ENCODE assay signal across 35 cellular contexts in genomic region chr12:8695116-8695515, GRCh38. TPM values are rescaled to one million over a fixed set of nuclear protein-coding genes. Genes with fewer than 3 reads are reported as not detected.
"Had no signal": no experiment of that assay in that cellular context is flagged by ENCODE, and none has a peak within 500 bp of the region (broad histone marks: within the 10 kb centered on the region; RNA-seq: fewer than 3 reads in every experiment).

No MANE protein-coding gene starts in this region.

- H3K9me3 Mint-ChIP-seq: activated B cell treated with CpG ODN at 0.5 μM for 24 hours; activated CD4-positive, alpha-beta memory T cell treated with anti-CD3 and anti-CD28 coated beads, Interleukin-2, amount 10 ng/mL, durations not matched to agents 7 days and 5 days; activated CD4-positive, alpha-beta T cell treated with anti-CD3 and anti-CD28 coated beads, Interleukin-2, amount 10 ng/mL, durations not matched to agents 24 days and 14 days; activated naive CD4-positive, alpha-beta T cell treated with anti-CD3 and anti-CD28 coated beads for 36 hours; activated naive CD4-positive, alpha-beta T cell treated with anti-CD3 and anti-CD28 coated beads, Interleukin-2, amount 50 U/mL, for 24 hours; activated naive CD8-positive, alpha-beta T cell treated with anti-CD3 and anti-CD28 coated beads for 36 hours; activated naive CD8-positive, alpha-beta T cell treated with anti-CD3 and anti-CD28 coated beads, Interleukin-2, amount 50 U/mL, for 24 hours; activated T-helper 1 cell treated with anti-CD3 and anti-CD28 coated beads, Interleukin-12 subunit alpha, Interleukin-12 subunit beta, Interleukin-2, Interleukin-4 antibody, amounts not matched to agents 30 ng/mL and 10 ng/mL and 1 ng/mL, durations not matched to agents 14 hours and 24 hours and 36 hours; activated T-helper 2 cell treated with anti-CD3 and anti-CD28 coated beads, Interferon-gamma antibody, Interleukin-2, Interleukin-4, amounts not matched to agents 10 μg/mL and 5 μg/mL and 100 μg/mL, durations not matched to agents 14 hours and 24 hours and 36 hours; T-helper 2 cell treated with Interferon-gamma antibody and Interleukin-4, amounts not matched to agents 5 μg/mL and 100 μg/mL, for 36 hours had no signal

- ATAC-seq: activated CD4-positive, CD25-positive, alpha-beta regulatory T cell treated with anti-CD3 and anti-CD28 coated beads, Interleukin-2, amount 50 U/mL, for 24 hours; activated naive CD8-positive, alpha-beta T cell treated with anti-CD3 and anti-CD28 coated beads, Interleukin-2, amount 50 U/mL, for 24 hours; body of pancreas; gastroesophageal sphincter; heart right ventricle; T-helper 17 cell had no signal

- H3K27me3 Mint-ChIP-seq: activated naive CD4-positive, alpha-beta T cell treated with anti-CD3 and anti-CD28 coated beads, Interleukin-2, amount 50 U/mL, for 24 hours; activated naive CD8-positive, alpha-beta T cell treated with anti-CD3 and anti-CD28 coated beads for 36 hours; T-helper 17 cell had no signal

- H3K27ac ChIP-seq: adrenal gland, body of pancreas, breast epithelium, cardiac muscle cell, colonic mucosa, epithelial cell of prostate, esophagus squamous epithelium, gastroesophageal sphincter, WERI-Rb-1 had no signal

- H3K4me1 ChIP-seq: colonic mucosa had no signal

- H3K9me3 ChIP-seq: adrenal gland, body of pancreas, breast epithelium, colonic mucosa, esophagus squamous epithelium, gastroesophageal sphincter, heart right ventricle had no signal

- H3K4me3 ChIP-seq: adrenal gland, body of pancreas, breast epithelium, cardiac muscle cell, colonic mucosa, esophagus squamous epithelium, gastroesophageal sphincter, heart right ventricle had no signal

- H3K27me3 ChIP-seq: adrenal gland, body of pancreas, breast epithelium, cardiac muscle cell, colonic mucosa, esophagus squamous epithelium, gastroesophageal sphincter had no signal

- H3K36me3 ChIP-seq: adrenal gland, breast epithelium, cardiac muscle cell, colonic mucosa, esophagus squamous epithelium, gastroesophageal sphincter had no signal

- H3K27ac Mint-ChIP-seq: activated B cell treated with CpG ODN at 0.5 μM for 24 hours; activated CD4-positive, alpha-beta memory T cell treated with anti-CD3 and anti-CD28 coated beads, Interleukin-2, amount 10 ng/mL, durations not matched to agents 7 days and 5 days; activated CD4-positive, alpha-beta T cell treated with anti-CD3 and anti-CD28 coated beads, Interleukin-2, amount 10 ng/mL, durations not matched to agents 24 days and 14 days; activated naive CD4-positive, alpha-beta T cell treated with anti-CD3 and anti-CD28 coated beads for 36 hours; activated naive CD4-positive, alpha-beta T cell treated with anti-CD3 and anti-CD28 coated beads, Interleukin-2, amount 50 U/mL, for 24 hours; activated naive CD8-positive, alpha-beta T cell treated with anti-CD3 and anti-CD28 coated beads for 36 hours; activated naive CD8-positive, alpha-beta T cell treated with anti-CD3 and anti-CD28 coated beads, Interleukin-2, amount 50 U/mL, for 24 hours; activated T-helper 1 cell treated with anti-CD3 and anti-CD28 coated beads, Interleukin-12 subunit alpha, Interleukin-12 subunit beta, Interleukin-2, Interleukin-4 antibody, amounts not matched to agents 30 ng/mL and 10 ng/mL and 1 ng/mL, durations not matched to agents 14 hours and 24 hours and 36 hours; activated T-helper 2 cell treated with anti-CD3 and anti-CD28 coated beads, Interferon-gamma antibody, Interleukin-2, Interleukin-4, amounts not matched to agents 10 μg/mL and 5 μg/mL and 100 μg/mL, durations not matched to agents 14 hours and 24 hours and 36 hours; T-helper 17 cell; T-helper 2 cell treated with Interferon-gamma antibody and Interleukin-4, amounts not matched to agents 5 μg/mL and 100 μg/mL, for 36 hours had no signal

- H3K4me3 Mint-ChIP-seq: activated B cell treated with CpG ODN at 0.5 μM for 24 hours; activated CD4-positive, alpha-beta memory T cell treated with anti-CD3 and anti-CD28 coated beads, Interleukin-2, amount 10 ng/mL, durations not matched to agents 7 days and 5 days; activated CD4-positive, alpha-beta T cell treated with anti-CD3 and anti-CD28 coated beads, Interleukin-2, amount 10 ng/mL, durations not matched to agents 24 days and 14 days; activated naive CD4-positive, alpha-beta T cell treated with anti-CD3 and anti-CD28 coated beads for 36 hours; activated naive CD4-positive, alpha-beta T cell treated with anti-CD3 and anti-CD28 coated beads, Interleukin-2, amount 50 U/mL, for 24 hours; activated naive CD8-positive, alpha-beta T cell treated with anti-CD3 and anti-CD28 coated beads for 36 hours; activated naive CD8-positive, alpha-beta T cell treated with anti-CD3 and anti-CD28 coated beads, Interleukin-2, amount 50 U/mL, for 24 hours; activated T-helper 1 cell treated with anti-CD3 and anti-CD28 coated beads, Interleukin-12 subunit alpha, Interleukin-12 subunit beta, Interleukin-2, Interleukin-4 antibody, amounts not matched to agents 30 ng/mL and 10 ng/mL and 1 ng/mL, durations not matched to agents 14 hours and 24 hours and 36 hours; T-helper 17 cell; T-helper 2 cell treated with Interferon-gamma antibody and Interleukin-4, amounts not matched to agents 5 μg/mL and 100 μg/mL, for 36 hours had no signal

- DNase-seq: activated B cell treated with CpG ODN at 0.5 μM for 24 hours; activated CD4-positive, alpha-beta memory T cell treated with anti-CD3 and anti-CD28 coated beads, Interleukin-2, amount 10 ng/mL, durations not matched to agents 7 days and 5 days; activated CD4-positive, alpha-beta T cell treated with anti-CD3 and anti-CD28 coated beads, Interleukin-2, amount 10 ng/mL, durations not matched to agents 24 days and 14 days; activated effector memory CD4-positive, alpha-beta T cell treated with anti-CD3 and anti-CD28 coated beads, Interleukin-2, amount 50 U/mL, for 16 hours; activated naive CD4-positive, alpha-beta T cell treated with anti-CD3 and anti-CD28 coated beads for 36 hours; activated naive CD8-positive, alpha-beta T cell treated with anti-CD3 and anti-CD28 coated beads for 36 hours; activated naive CD8-positive, alpha-beta T cell treated with anti-CD3 and anti-CD28 coated beads, Interleukin-2, amount 50 U/mL, for 24 hours; activated T-cell treated with anti-CD3 and anti-CD28 coated beads, Interleukin-2, amount 50 U/mL, for 48 hours; adrenal gland; amygdala; aorta; body of pancreas; central memory CD4-positive, alpha-beta T cell; cerebellar nuclear complex; colonic mucosa; effector CD8-positive, alpha-beta T cell; esophagus squamous epithelium; foreskin melanocyte; heart right ventricle; T-helper 1 cell; T-helper 17 cell; T1000; WERI-Rb-1 had no signal

RNA-seq across cellular contexts. Expression of gene MFAP5, which starts 32.5 kb away (rescaled TPM):
- total RNA-seq: activated CD4-positive, alpha-beta memory T cell treated with anti-CD3 and anti-CD28 coated beads, Interleukin-2, amount 10 ng/mL, durations not matched to agents 7 days and 5 days; activated CD4-positive, alpha-beta T cell treated with anti-CD3 and anti-CD28 coated beads, Interleukin-2, amount 10 ng/mL, durations not matched to agents 24 days and 14 days; activated naive CD4-positive, alpha-beta T cell treated with anti-CD3 and anti-CD28 coated beads for 36 hours; activated naive CD8-positive, alpha-beta T cell treated with anti-CD3 and anti-CD28 coated beads for 36 hours; activated T-helper 1 cell treated with anti-CD3 and anti-CD28 coated beads, Interleukin-12 subunit alpha, Interleukin-12 subunit beta, Interleukin-2, Interleukin-4 antibody, amounts not matched to agents 30 ng/mL and 10 ng/mL and 1 ng/mL, durations not matched to agents 14 hours and 24 hours and 36 hours; activated T-helper 2 cell treated with anti-CD3 and anti-CD28 coated beads, Interferon-gamma antibody, Interleukin-2, Interleukin-4, amounts not matched to agents 10 μg/mL and 5 μg/mL and 100 μg/mL, durations not matched to agents 14 hours and 24 hours and 36 hours; cardiac muscle cell; dermis microvascular lymphatic vessel endothelial cell; endothelial cell of umbilical vein; glomerular endothelial cell; T-helper 17 cell had no signal
